ENCODE assay signal across 1 cellular context in genomic region chr1:188170446-188170845, GRCh38.
TF ChIP-seq lines count a peak whose summit lies in the region.

No MANE protein-coding gene starts in this region.

TF ChIP-seq in GM23338, 12 proteins besides CTCF, POLR2A, EP300 and RAD21 (continued from another document):
- TF ChIP-seq REST (IDR thresholded peaks at IDR 0.05; ENCODE audit: unreplicated experiment) (no peak), STAT1 (IDR thresholded peaks at IDR 0.05; ENCODE audit: unreplicated experiment) (no peak), JUNB (IDR thresholded peaks at IDR 0.05; ENCODE audit: unreplicated experiment) (no peak)
